Comparison of ENCODE assay signal across 18 cellular contexts in genomic region chr15:101044625-101045235, GRCh38.
DNase-seq lines count a peak whose midpoint lies in the region; ATAC-seq and TF ChIP-seq lines count a peak whose summit lies in the region.
"Had no signal": no experiment of that assay in that cellular context is flagged by ENCODE, and none has a peak within 500 bp of the region (broad histone marks: within the 10 kb centered on the region; RNA-seq: fewer than 3 reads in every experiment).

No MANE protein-coding gene starts in this region.

- TF ChIP-seq EP300 in esophagus muscularis mucosa (IDR thresholded peaks at IDR 0.05): no peak

- H3K27ac ChIP-seq in heart left ventricle (peak overlapping the region in 9 of 12 donors; percentile 23 to 79 (median 52)), esophagus muscularis mucosa (replicated peaks in 1 of 4) (peak overlapping the region in 1 of 4 donors; percentile 37), uterus (peak overlapping the region; percentile 75 to 77)
- H3K27ac ChIP-seq: HL-60, RWPE1, thoracic aorta had no signal

- H3K36me3 ChIP-seq in heart left ventricle (peaks cover 0 to 40% (median 0%) of the 10 kb centered on the region in 9 donors), esophagus muscularis mucosa (peaks cover 0 to 46% (median 15%) of the 10 kb centered on the region in 4 donors), uterus (no peaks in the 10 kb centered on the region)

- DNase-seq in heart left ventricle (peak in 3 of 5 donors; percentile 2 to 4 (median 2)), Right ventricle myocardium superior (no peak), esophagus muscularis mucosa (ENCODE audit: extremely low spot score) (peak; percentile 80), omental fat pad (ENCODE audit: low spot score) (peak; percentile 19), uterus (peak in 1 of 2 donors; percentile 12), NCI-H1092 (lab: John Stamatoyannopoulos, UW) (no peak), GM13977 (ENCODE audit: low spot score) (no peak), GOT3 (lab: John Stamatoyannopoulos, UW) (no peak)
- DNase-seq: activated CD4-positive, alpha-beta T cell treated with anti-CD3 and anti-CD28 coated beads, Interleukin-2, amount 50 U/mL, for 1 hour; activated T-cell treated with anti-CD3 and anti-CD28 coated beads, Interleukin-2, amount 50 U/mL, for 24 hours; CD4-positive, CD25-positive, alpha-beta regulatory T cell; foreskin melanocyte; NCI-H2081; NCI-H510A had no signal

- TF ChIP-seq POLR2A in heart left ventricle (IDR thresholded peaks at IDR 0.05): no peak
- no peak for TF ChIP-seq POLR2A in esophagus muscularis mucosa (IDR thresholded peaks at IDR 0.05; ENCODE audit: low read depth)
- no peak for TF ChIP-seq POLR2A in uterus (IDR thresholded peaks at IDR 0.05)

- H3K4me3 ChIP-seq in heart left ventricle (no peak overlapping the region), esophagus muscularis mucosa (no peak overlapping the region), uterus (no peak overlapping the region)
- H3K4me3 ChIP-seq: thoracic aorta had no signal

- TF ChIP-seq CTCF in heart left ventricle (IDR thresholded peaks at IDR 0.05) (no peak), esophagus muscularis mucosa (IDR thresholded peaks at IDR 0.05) (no peak), omental fat pad (IDR thresholded peaks at IDR 0.05) (no peak), uterus (IDR thresholded peaks at IDR 0.05) (no peak), GM13977 (IDR thresholded peaks at IDR 0.05; ENCODE audit: extremely low read depth, insufficient read depth, missing control alignments) (no peak)

- WGBS in heart left ventricle, 4 donors: 90 to 95% (median 91%) methylated on average over 11 of the region's 11 CpGs
- WGBS in esophagus muscularis mucosa: 95% methylated on average over 11 of the region's 11 CpGs

- in situ Hi-C loops in GM13977 (cut with MboI; ENCODE audit: low pct_unique_long_range_greater_than_20kb, low sequenced_read_pairs, unreplicated experiment): no loop called here

- intact Hi-C loops in heart left ventricle (cut with DNase I) (no loop called here), Right ventricle myocardium superior (cut with DNase I) (no loop called here), esophagus muscularis mucosa (cut with DNase I) (no loop called here), uterus (cut with DNase I; ENCODE audit: low total_unique reads) (no loop called here)

- H3K27me3 ChIP-seq in heart left ventricle: no peaks in the 10 kb centered on the region
- H3K27me3 ChIP-seq in esophagus muscularis mucosa: no peaks in the 10 kb centered on the region
- H3K27me3 ChIP-seq in uterus: no peaks in the 10 kb centered on the region

- ATAC-seq in heart left ventricle (peak in 2 of 4 donors; percentile 8 to 21), Right ventricle myocardium superior (ENCODE audit: poor library complexity) (no peak), omental fat pad (ENCODE audit: low FRiP score) (no peak)
- ATAC-seq: activated naive CD4-positive, alpha-beta T cell treated with anti-CD3 and anti-CD28 coated beads, Interleukin-2, amount 50 U/mL, for 72 hours had no signal

- H3K4me1 ChIP-seq in heart left ventricle (peaks cover 0 to 21% (median 0%) of the 10 kb centered on the region in 12 donors), esophagus muscularis mucosa (peaks cover 0 to 7% (median 2%) of the 10 kb centered on the region in 4 donors), uterus (peaks cover 0 to 6% of the 10 kb centered on the region in 2 donors)

- H3K9me3 ChIP-seq in heart left ventricle (peaks cover 0 to 14% (median 0%) of the 10 kb centered on the region in 12 donors), esophagus muscularis mucosa (peaks cover 0 to 12% (median 5%) of the 10 kb centered on the region in 4 donors), uterus (no peaks in the 10 kb centered on the region)
- H3K9me3 ChIP-seq: thoracic aorta had no signal

Comparison
In these comparisons a context has a peak if more than half of its experiments do, and no peak if none do; other contexts are left out.
1. DNase-seq: peak in heart left ventricle (3 of 5), esophagus muscularis mucosa (single experiment) and omental fat pad (single experiment); none in Right ventricle myocardium superior (single experiment), NCI-H1092 (single experiment), GM13977 (single experiment) and GOT3 (single experiment).